Comparison of ENCODE assay signal across 20 cellular contexts in the genomic region with DNA sequence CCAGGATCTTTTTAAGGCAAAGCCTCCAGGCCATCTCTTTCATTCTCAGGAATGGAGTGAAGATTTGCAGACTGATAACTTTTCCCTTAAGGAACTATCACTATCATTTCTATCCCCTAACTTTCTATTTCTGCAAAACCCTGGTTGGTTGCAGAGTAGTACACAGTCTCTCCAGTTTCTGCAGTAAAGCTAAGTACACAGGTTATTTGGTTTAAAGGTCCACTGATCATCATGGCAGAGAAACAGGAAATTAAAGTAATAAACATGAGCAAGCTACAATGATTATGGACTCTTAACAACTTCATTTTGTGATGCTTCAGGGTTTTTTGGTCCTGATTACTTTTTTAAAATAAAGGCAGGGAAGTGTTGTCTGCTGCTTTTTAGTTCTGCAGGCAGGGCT.
"Had no signal": no experiment of that assay in that cellular context is flagged by ENCODE, and none has a peak within 500 bp of the region (broad histone marks: within the 10 kb centered on the region; RNA-seq: fewer than 3 reads in every experiment).

No MANE protein-coding gene starts in this region.

- H3K27ac Mint-ChIP-seq: IgD-negative memory B cell had no signal

- H3K4me2 ChIP-seq: KMS-11, SK-N-SH had no signal

- H3K4me3 Mint-ChIP-seq: IgD-negative memory B cell had no signal

- H3K4me3 ChIP-seq: K562 had no signal

- H3K9ac ChIP-seq: KMS-11, SK-N-SH had no signal

- ATAC-seq: K562, Panc1, PC-3 had no signal

- DNase-seq: Kasumi-1, MM.1S, NCI-H1092 treated with DMSO at 0.1 percent for 48 hours, NCI-H1436, NCI-H187, NCI-H2029, NCI-H2081 treated with DMSO at 0.1 percent for 48 hours, NCI-H2171 treated with DMSO at 0.1 percent for 48 hours, NCI-H524, NCI-H526 treated with DMSO at 0.1 percent for 48 hours, NCI-H748 treated with DMSO at 0.1 percent for 48 hours, PC-3, SHP77, SK-N-SH had no signal

- H3K27ac ChIP-seq: HL-60, KMS-11, RWPE1 had no signal

- H3K36me3 Mint-ChIP-seq: IgD-negative memory B cell had no signal

- H3K9me3 ChIP-seq: SK-N-SH had no signal

- H3K4me1 Mint-ChIP-seq: IgD-negative memory B cell had no signal

- H3K27me3 Mint-ChIP-seq: IgD-negative memory B cell had no signal
